39 cellular contexts compared by ENCODE assay signal in the genomic region with DNA sequence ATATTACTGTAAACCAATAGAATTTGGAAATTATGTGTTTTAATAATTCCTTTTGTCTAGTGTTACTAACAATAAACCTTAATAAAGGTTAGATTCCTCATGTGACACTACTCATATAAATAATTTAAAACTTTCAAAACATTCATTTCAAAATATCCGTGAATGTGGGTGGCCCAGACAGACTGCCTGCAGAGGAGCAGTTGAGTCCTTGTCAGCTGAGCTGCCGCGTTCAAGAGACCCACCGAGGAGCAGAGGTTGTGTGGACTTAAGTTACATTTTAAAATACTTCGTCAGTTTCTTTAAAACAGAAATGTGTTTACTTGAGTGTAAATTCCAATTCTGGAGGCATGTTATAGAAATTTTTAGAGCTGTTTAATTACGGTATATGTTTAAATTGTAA.
"Had no signal": no experiment of that assay in that cellular context is flagged by ENCODE, and none has a peak within 500 bp of the region (broad histone marks: within the 10 kb centered on the region; RNA-seq: fewer than 3 reads in every experiment).

No MANE protein-coding gene starts in this region.

- H3K4me3 Mint-ChIP-seq: activated naive CD4-positive, alpha-beta T cell treated with anti-CD3 and anti-CD28 coated beads for 36 hours; activated naive CD4-positive, alpha-beta T cell treated with anti-CD3 and anti-CD28 coated beads, Interleukin-2, amount 10 ng/mL, durations not matched to agents 7 days and 5 days; activated naive CD4-positive, alpha-beta T cell treated with anti-CD3 and anti-CD28 coated beads, Interleukin-2, amount 50 U/mL, for 24 hours; activated naive CD8-positive, alpha-beta T cell; activated naive CD8-positive, alpha-beta T cell treated with anti-CD3 and anti-CD28 coated beads for 36 hours; activated naive CD8-positive, alpha-beta T cell treated with anti-CD3 and anti-CD28 coated beads, Interleukin-2, amount 10 ng/mL, durations not matched to agents 7 days and 5 days; activated naive CD8-positive, alpha-beta T cell treated with anti-CD3 and anti-CD28 coated beads, Interleukin-2, amount 50 U/mL, for 24 hours; activated T-cell treated with anti-CD3 and anti-CD28 coated beads, Interleukin-2, amount 50 U/mL, for 24 hours; activated T-cell treated with anti-CD3 and anti-CD28 coated beads, Interleukin-2, amount 50 U/mL, for 4 hours; activated T-cell treated with anti-CD3 and anti-CD28 coated beads, Interleukin-2, amount 50 U/mL, for 72 hours; activated T-helper 17 cell treated with anti-CD3 and anti-CD28 coated beads, Interleukin-2, amount 50 U/mL, for 72 hours; brain; central memory CD8-positive, alpha-beta T cell had no signal

- H3K36me3 ChIP-seq: adrenal gland, brain microvascular endothelial cell, breast epithelium, cardiac muscle cell had no signal

- H3K4me1 Mint-ChIP-seq: activated naive CD8-positive, alpha-beta T cell treated with anti-CD3 and anti-CD28 coated beads for 36 hours; activated naive CD8-positive, alpha-beta T cell treated with anti-CD3 and anti-CD28 coated beads, Interleukin-2, amount 10 ng/mL, durations not matched to agents 7 days and 5 days; central memory CD8-positive, alpha-beta T cell had no signal

- H3K9me3 ChIP-seq: adrenal gland, ascending aorta had no signal

- DNase-seq: activated effector memory CD4-positive, alpha-beta T cell treated with anti-CD3 and anti-CD28 coated beads, Interleukin-2, amount 50 U/mL, for 16 hours; activated effector memory CD4-positive, alpha-beta T cell treated with Interleukin-2 at 50 U/mL for 16 hours; activated gamma-delta T cell; activated gamma-delta T cell treated with Interleukin-2 at 50 U/mL for 16 hours; activated naive CD4-positive, alpha-beta T cell; activated naive CD4-positive, alpha-beta T cell treated with anti-CD3 and anti-CD28 coated beads for 36 hours; activated naive CD4-positive, alpha-beta T cell treated with anti-CD3 and anti-CD28 coated beads, Interleukin-2, amount 10 ng/mL, durations not matched to agents 7 days and 5 days; activated naive CD4-positive, alpha-beta T cell treated with anti-CD3 and anti-CD28 coated beads, Interleukin-2, amount 50 U/mL, for 16 hours; activated naive CD4-positive, alpha-beta T cell treated with Interleukin-2 at 50 U/mL for 16 hours; activated naive CD8-positive, alpha-beta T cell treated with anti-CD3 and anti-CD28 coated beads for 36 hours; activated naive CD8-positive, alpha-beta T cell treated with anti-CD3 and anti-CD28 coated beads, Interleukin-2, amount 10 ng/mL, durations not matched to agents 7 days and 5 days; activated naive CD8-positive, alpha-beta T cell treated with anti-CD3 and anti-CD28 coated beads, Interleukin-2, amount 50 U/mL, for 24 hours; activated T-cell treated with anti-CD3 and anti-CD28 coated beads, Interleukin-2, amount 50 U/mL, for 1 hour; activated T-cell treated with anti-CD3 and anti-CD28 coated beads, Interleukin-2, amount 50 U/mL, for 24 hours; activated T-cell treated with anti-CD3 and anti-CD28 coated beads, Interleukin-2, amount 50 U/mL, for 4 hours; activated T-cell treated with anti-CD3 and anti-CD28 coated beads, Interleukin-2, amount 50 U/mL, for 48 hours; activated T-cell treated with anti-CD3 and anti-CD28 coated beads, Interleukin-2, amount 50 U/mL, for 72 hours; adrenal gland; amniotic stem cell; amygdala; anterior cingulate cortex; aorta; body of pancreas; brain microvascular endothelial cell; caudate nucleus; central memory CD4-positive, alpha-beta T cell; cerebellar nuclear complex had no signal

- H3K9me3 Mint-ChIP-seq: activated naive CD4-positive, alpha-beta T cell treated with anti-CD3 and anti-CD28 coated beads, Interleukin-2, amount 50 U/mL, for 24 hours had no signal

- H3K27ac Mint-ChIP-seq: activated naive CD4-positive, alpha-beta T cell treated with anti-CD3 and anti-CD28 coated beads for 36 hours; activated naive CD4-positive, alpha-beta T cell treated with anti-CD3 and anti-CD28 coated beads, Interleukin-2, amount 10 ng/mL, durations not matched to agents 7 days and 5 days; activated naive CD4-positive, alpha-beta T cell treated with anti-CD3 and anti-CD28 coated beads, Interleukin-2, amount 50 U/mL, for 24 hours; activated naive CD4-positive, alpha-beta T cell treated with anti-CD3 and anti-CD28 coated beads, Interleukin-2, amount 50 U/mL, for 72 hours; activated naive CD8-positive, alpha-beta T cell; activated naive CD8-positive, alpha-beta T cell treated with anti-CD3 and anti-CD28 coated beads for 36 hours; activated naive CD8-positive, alpha-beta T cell treated with anti-CD3 and anti-CD28 coated beads, Interleukin-2, amount 10 ng/mL, durations not matched to agents 7 days and 5 days; activated naive CD8-positive, alpha-beta T cell treated with anti-CD3 and anti-CD28 coated beads, Interleukin-2, amount 50 U/mL, for 24 hours; activated T-cell treated with anti-CD3 and anti-CD28 coated beads, Interleukin-2, amount 50 U/mL, for 24 hours; activated T-cell treated with anti-CD3 and anti-CD28 coated beads, Interleukin-2, amount 50 U/mL, for 72 hours; activated T-helper 17 cell treated with anti-CD3 and anti-CD28 coated beads, Interleukin-2, amount 50 U/mL, for 72 hours; activated T-helper 2 cell treated with anti-CD3 and anti-CD28 coated beads, Interferon-gamma antibody, Interleukin-2, Interleukin-4, amounts not matched to agents 10 μg/mL and 5 μg/mL and 100 μg/mL, durations not matched to agents 14 hours and 24 hours and 36 hours; brain had no signal

- H3K27me3 Mint-ChIP-seq: activated naive CD4-positive, alpha-beta T cell treated with anti-CD3 and anti-CD28 coated beads, Interleukin-2, amount 50 U/mL, for 24 hours; activated naive CD8-positive, alpha-beta T cell; activated T-cell treated with anti-CD3 and anti-CD28 coated beads, Interleukin-2, amount 50 U/mL, for 24 hours; brain; central memory CD8-positive, alpha-beta T cell had no signal

- H3K27ac ChIP-seq: adrenal gland, ascending aorta, body of pancreas, brain microvascular endothelial cell, breast epithelium, cardiac muscle cell had no signal

- FAIRE-seq: astrocyte, bronchial epithelial cell had no signal

- ATAC-seq: activated naive CD4-positive, alpha-beta T cell treated with anti-CD3 and anti-CD28 coated beads, Interleukin-2, amount 50 U/mL, for 72 hours; activated naive CD8-positive, alpha-beta T cell treated with anti-CD3 and anti-CD28 coated beads, Interleukin-2, amount 50 U/mL, for 24 hours; activated T-cell treated with anti-CD3 and anti-CD28 coated beads, Interleukin-2, amount 50 U/mL, for 4 hours; activated T-cell treated with anti-CD3 and anti-CD28 coated beads, Interleukin-2, amount 50 U/mL, for 72 hours; activated T-helper 17 cell treated with anti-CD3 and anti-CD28 coated beads, Interleukin-2, amount 50 U/mL, for 72 hours; body of pancreas had no signal

- H3K27me3 ChIP-seq: adrenal gland, ascending aorta, body of pancreas, brain microvascular endothelial cell, breast epithelium, cardiac muscle cell had no signal

- H3K4me1 ChIP-seq: ascending aorta, body of pancreas, breast epithelium had no signal

- H3K4me3 ChIP-seq: adrenal gland, ascending aorta, body of pancreas, breast epithelium, cardiac muscle cell had no signal

- H3K36me3 Mint-ChIP-seq: activated naive CD8-positive, alpha-beta T cell treated with anti-CD3 and anti-CD28 coated beads, Interleukin-2, amount 10 ng/mL, durations not matched to agents 7 days and 5 days had no signal
